Comparison of ENCODE assay signal across 1 cellular context in genomic region chr12:123633379-123634141, GRCh38.
TF ChIP-seq lines count a peak whose summit lies in the region.

TSS of gene EIF2B1 (minus strand) at chr12:123633686. CDS start at chr12:123633557, 129 bp downstream.
TSS of gene GTF2H3 (plus strand) at chr12:123633829. CDS start at chr12:123633860, 31 bp downstream.

TF ChIP-seq in K562, 482 proteins besides CTCF, POLR2A, EP300 and RAD21 (continued from another document and continues in another):
- TF ChIP-seq CHAMP1 (IDR thresholded peaks at IDR 0.05) (no peak), KDM2B (CRISPR knock-in tag; IDR thresholded peaks at IDR 0.05) (peak; percentile 42; the same call in 1 of the 2 replicates), RNF219 (CRISPR knock-in tag; IDR thresholded peaks at IDR 0.05) (no peak), TBP (optimal IDR thresholded peaks at IDR 0.05; ENCODE audit: low read depth, low read length) (peak; percentile 97), ZNF165 (CRISPR knock-in tag; IDR thresholded peaks at IDR 0.05; ENCODE audit: borderline replicate concordance) (no peak), MYBL2 (IDR thresholded peaks at IDR 0.05; ENCODE audit: low read depth) (no peak), MYBL2 (CRISPR knock-in tag; IDR thresholded peaks at IDR 0.05; ENCODE audit: borderline replicate concordance) (no peak), PPARD (CRISPR knock-in tag; IDR thresholded peaks at IDR 0.05) (no peak), MAFK (IDR thresholded peaks at IDR 0.05; ENCODE audit: low read length) (peak; percentile 33; the same call in 1 of the 2 replicates), TSHZ1 (CRISPR knock-in tag; IDR thresholded peaks at IDR 0.05) (no peak), NR1H2 (CRISPR knock-in tag; IDR thresholded peaks at IDR 0.05) (no peak), TRIM28 (IDR thresholded peaks at IDR 0.05) (no peak), MBD1 (CRISPR knock-in tag; IDR thresholded peaks at IDR 0.05) (no peak), SMAD1 (IDR thresholded peaks at IDR 0.05; ENCODE audit: low read depth, low read length, partially characterized antibody) (peak; percentile 93), TSC22D4 (tag; IDR thresholded peaks at IDR 0.05) (no peak), SNIP1 (IDR thresholded peaks at IDR 0.05; ENCODE audit: low read depth) (no peak), SMARCE1 (IDR thresholded peaks at IDR 0.05) (no peak), ELF1 (tag; IDR thresholded peaks at IDR 0.05) (peak; percentile 99), HNRNPL (IDR thresholded peaks at IDR 0.05; ENCODE audit: low read depth, low read length) (no peak), CBX5 (IDR thresholded peaks at IDR 0.05; ENCODE audit: borderline replicate concordance, low read depth) (no peak), ZNF408 (CRISPR knock-in tag; IDR thresholded peaks at IDR 0.05; ENCODE audit: low read depth) (no peak), ZBTB17 (CRISPR knock-in tag; IDR thresholded peaks at IDR 0.05) (0 out of 2 replicates have a peak, but pooled peaks have one; percentile 18), ELK1 (CRISPR knock-in tag; IDR thresholded peaks at IDR 0.05) (no peak), RNF2 (IDR thresholded peaks at IDR 0.05) (peak; percentile 79; the same call in 1 of the 2 replicates), HSF4 (CRISPR knock-in tag; IDR thresholded peaks at IDR 0.05; ENCODE audit: borderline replicate concordance) (no peak), GTF2B (IDR thresholded peaks at IDR 0.05; ENCODE audit: extremely low read depth, insufficient read length) (no peak), YBX1 (IDR thresholded peaks at IDR 0.05) (no peak), ZC3H11A (IDR thresholded peaks at IDR 0.05; ENCODE audit: low read depth, low read length) (no peak), ZNF121 (CRISPR knock-in tag; conservative IDR thresholded peaks at IDR 0.05) (no peak), MED1 (CRISPR knock-in tag; IDR thresholded peaks at IDR 0.05; ENCODE audit: borderline replicate concordance) (no peak), ADNP (tag; IDR thresholded peaks at IDR 0.05) (no peak), ZNF3 (CRISPR knock-in tag; IDR thresholded peaks at IDR 0.05) (no peak), TAF7 (tag; IDR thresholded peaks at IDR 0.05) (peak; percentile 83), MEIS2 (IDR thresholded peaks at IDR 0.05; ENCODE audit: partially characterized antibody) (peak; percentile 22), NR2C1 (IDR thresholded peaks at IDR 0.05) (0 out of 2 replicates have a peak, but pooled peaks have one; percentile 39), NR2C1 (tag; IDR thresholded peaks at IDR 0.05) (peak; percentile 65), PRDM10 (IDR thresholded peaks at IDR 0.05; ENCODE audit: partially characterized antibody) (no peak), CGGBP1 (CRISPR knock-in tag; IDR thresholded peaks at IDR 0.05) (no peak), BRF1 (IDR thresholded peaks at IDR 0.05; ENCODE audit: borderline replicate concordance, extremely low read depth, insufficient read length) (no peak), ZNF561 (CRISPR knock-in tag; conservative IDR thresholded peaks at IDR 0.05) (no peak), TFAM (CRISPR knock-in tag; conservative IDR thresholded peaks at IDR 0.05) (no peak), ZSCAN29 (IDR thresholded peaks at IDR 0.05) (no peak), BCL6 (CRISPR knock-in tag; IDR thresholded peaks at IDR 0.05) (no peak), EWSR1 (IDR thresholded peaks at IDR 0.05; ENCODE audit: borderline replicate concordance, low read depth, partially characterized antibody) (no peak), ARHGAP35 (IDR thresholded peaks at IDR 0.05; ENCODE audit: partially characterized antibody) (no peak), NEUROD1 (IDR thresholded peaks at IDR 0.05; ENCODE audit: borderline replicate concordance, low read depth, low read length, partially characterized antibody) (peak; percentile 59), HDAC2 (IDR thresholded peaks at IDR 0.05) (peak; percentile 81), SP1 (CRISPR knock-in tag; IDR thresholded peaks at IDR 0.05) (peak; percentile 93), NUFIP1 (IDR thresholded peaks at IDR 0.05; ENCODE audit: partially characterized antibody) (no peak), DEAF1 (CRISPR knock-in tag; IDR thresholded peaks at IDR 0.05) (no peak), TBL1XR1 (IDR thresholded peaks at IDR 0.05; ENCODE audit: low read length in 2 of 2) (peak; percentile 66 to 98; a peak in 3 of 4 replicates)
